In genomic region chr13:49759503-49759902, GRCh38 we compare ENCODE assay signal across 17 cellular contexts. TPM values are rescaled to one million over a fixed set of nuclear protein-coding genes. Genes with fewer than 3 reads are reported as not detected.
DNase-seq lines count a peak whose midpoint lies in the region; ATAC-seq and TF ChIP-seq lines count a peak whose summit lies in the region.
"Had no signal": no experiment of that assay in that cellular context is flagged by ENCODE, and none has a peak within 500 bp of the region (broad histone marks: within the 10 kb centered on the region; RNA-seq: fewer than 3 reads in every experiment).

No MANE protein-coding gene starts in this region.

- peaks cover 48% of the 10 kb centered on the region for H3K4me1 Mint-ChIP-seq in stimulated activated naive CD8-positive, alpha-beta T cell treated with anti-CD3 and anti-CD28 coated beads, Interleukin-15, Interleukin-2, amounts not matched to agents 100 ng/mL and 50 ng/mL, for 24 hours (ENCODE audit: low read depth)
- H3K4me1 Mint-ChIP-seq in effector memory CD8-positive, alpha-beta T cell (ENCODE audit: low read depth in 2 of 2), result peaks cover 27 to 55% of the 10 kb centered on the region in 2 donors
- H3K4me1 Mint-ChIP-seq in activated T-cell treated with anti-CD3 and anti-CD28 coated beads, Interleukin-2, amount 50 U/mL, for 4 hours (ENCODE audit: low read depth), result peaks cover 46% of the 10 kb centered on the region

- no peaks in the 10 kb centered on the region for H3K9me3 Mint-ChIP-seq in stimulated activated naive CD8-positive, alpha-beta T cell treated with anti-CD3 and anti-CD28 coated beads, Interleukin-15, Interleukin-2, amounts not matched to agents 100 ng/mL and 50 ng/mL, for 24 hours
- no peaks in the 10 kb centered on the region for H3K9me3 Mint-ChIP-seq in effector memory CD8-positive, alpha-beta T cell
- no peaks in the 10 kb centered on the region for H3K9me3 Mint-ChIP-seq in activated T-cell treated with anti-CD3 and anti-CD28 coated beads, Interleukin-2, amount 50 U/mL, for 4 hours

- no peak for ATAC-seq in stimulated activated naive CD8-positive, alpha-beta T cell treated with anti-CD3 and anti-CD28 coated beads, Interleukin-15, Interleukin-2, amounts not matched to agents 100 U/mL and 50 U/mL, for 24 hours
- ATAC-seq in effector memory CD8-positive, alpha-beta T cell (replicated peaks), result peak; percentile 56
- no peak for ATAC-seq in left lung
- ATAC-seq in activated T-cell treated with anti-CD3 and anti-CD28 coated beads, Interleukin-2, amount 50 U/mL, for 4 hours, result no peak
- ATAC-seq: foreskin keratinocyte; left ventricle myocardium superior; stimulated activated naive B cell treated with anti-CD40 and anti-IgM and Interleukin-4, amounts not matched to agents 10 μg/mL and 1 μg/mL and 100 μg/mL, for 72 hours had no signal

- intact Hi-C loops in left lung (cut with DNase I), result no loop called here

- H3K9me3 ChIP-seq in left lung, result peaks cover 0 to 3% of the 10 kb centered on the region in 2 donors
- H3K9me3 ChIP-seq: Peyer's patch had no signal

- H3K27ac ChIP-seq in left lung, result no peak overlapping the region
- H3K27ac ChIP-seq: foreskin keratinocyte, GM23248, Peyer's patch had no signal

- H3K27me3 Mint-ChIP-seq in stimulated activated naive CD8-positive, alpha-beta T cell treated with anti-CD3 and anti-CD28 coated beads, Interleukin-15, Interleukin-2, amounts not matched to agents 100 ng/mL and 50 ng/mL, for 24 hours, result no peaks in the 10 kb centered on the region
- H3K27me3 Mint-ChIP-seq in effector memory CD8-positive, alpha-beta T cell, result no peaks in the 10 kb centered on the region
- no peaks in the 10 kb centered on the region for H3K27me3 Mint-ChIP-seq in activated T-cell treated with anti-CD3 and anti-CD28 coated beads, Interleukin-2, amount 50 U/mL, for 4 hours (ENCODE audit: low read depth)
- H3K27me3 Mint-ChIP-seq: stimulated activated naive B cell treated with anti-CD40 and anti-IgM and Interleukin-4, amounts not matched to agents 10 μg/mL and 1 μg/mL and 100 μg/mL, for 72 hours had no signal

- peaks cover 29% of the 10 kb centered on the region for H3K36me3 Mint-ChIP-seq in stimulated activated naive CD8-positive, alpha-beta T cell treated with anti-CD3 and anti-CD28 coated beads, Interleukin-15, Interleukin-2, amounts not matched to agents 100 ng/mL and 50 ng/mL, for 24 hours (ENCODE audit: low read depth)
- peaks cover 13% of the 10 kb centered on the region for H3K36me3 Mint-ChIP-seq in effector memory CD8-positive, alpha-beta T cell (ENCODE audit: insufficient read depth)
- peaks cover 15% of the 10 kb centered on the region for H3K36me3 Mint-ChIP-seq in activated T-cell treated with anti-CD3 and anti-CD28 coated beads, Interleukin-2, amount 50 U/mL, for 4 hours (ENCODE audit: insufficient read depth)

- TF ChIP-seq CTCF in left lung (IDR thresholded peaks at IDR 0.05), result no peak

- H3K4me3 Mint-ChIP-seq in stimulated activated naive CD8-positive, alpha-beta T cell treated with anti-CD3 and anti-CD28 coated beads, Interleukin-15, Interleukin-2, amounts not matched to agents 100 ng/mL and 50 ng/mL, for 24 hours, result peak overlapping the region; percentile 21
- H3K4me3 Mint-ChIP-seq in effector memory CD8-positive, alpha-beta T cell, result peak overlapping the region; percentile 33 to 51
- no peak overlapping the region for H3K4me3 Mint-ChIP-seq in activated T-cell treated with anti-CD3 and anti-CD28 coated beads, Interleukin-2, amount 50 U/mL, for 4 hours
- H3K4me3 Mint-ChIP-seq: stimulated activated naive B cell treated with anti-CD40 and anti-IgM and Interleukin-4, amounts not matched to agents 10 μg/mL and 1 μg/mL and 100 μg/mL, for 72 hours had no signal

- H3K4me1 ChIP-seq in left lung, result no peaks in the 10 kb centered on the region
- H3K4me1 ChIP-seq: foreskin keratinocyte, Peyer's patch had no signal

- H3K27me3 ChIP-seq in left lung, result no peaks in the 10 kb centered on the region
- H3K27me3 ChIP-seq: foreskin keratinocyte, Peyer's patch had no signal

- H3K36me3 ChIP-seq in left lung, result no peaks in the 10 kb centered on the region
- H3K36me3 ChIP-seq: Peyer's patch had no signal

- no peak overlapping the region for H3K4me3 ChIP-seq in left lung
- H3K4me3 ChIP-seq: GM23248, Peyer's patch, smooth muscle cell had no signal

- no peak for DNase-seq in stimulated activated naive CD8-positive, alpha-beta T cell treated with anti-CD3 and anti-CD28 coated beads, Interleukin-15, Interleukin-2, amounts not matched to agents 100 U/mL and 50 U/mL, for 24 hours
- peak; percentile 3 for DNase-seq in NCI-H69 (lab: John Stamatoyannopoulos, UW)
- peak in 2 of 3 experiments; percentile 4 to 15 for DNase-seq in effector memory CD8-positive, alpha-beta T cell
- DNase-seq in DMS 273 (lab: John Stamatoyannopoulos, UW; ENCODE audit: unreplicated experiment), result no peak
- DNase-seq in left lung, result no peak
- DNase-seq in A172 (ENCODE audit: low spot score), result no peak
- DNase-seq in activated T-cell treated with anti-CD3 and anti-CD28 coated beads, Interleukin-2, amount 50 U/mL, for 4 hours, result no peak
- DNase-seq: activated gamma-delta T cell treated with Interleukin-2 at 50 U/mL for 16 hours; foreskin keratinocyte; GM23248; left ventricle myocardium superior; NCI-H2029; NCI-H774; Peyer's patch; stimulated activated naive B cell treated with anti-CD40 and anti-IgM and Interleukin-4, amounts not matched to agents 10 μg/mL and 1 μg/mL and 100 μg/mL, for 72 hours had no signal

- H3K27ac Mint-ChIP-seq in stimulated activated naive CD8-positive, alpha-beta T cell treated with anti-CD3 and anti-CD28 coated beads, Interleukin-15, Interleukin-2, amounts not matched to agents 100 ng/mL and 50 ng/mL, for 24 hours, result peak overlapping the region; percentile 54
- H3K27ac Mint-ChIP-seq in effector memory CD8-positive, alpha-beta T cell, result peak overlapping the region; percentile 83

RNA-seq across cellular contexts. Expression of gene KPNA3, which starts 33.0 kb away (rescaled TPM):
- 10 to 100 TPM; 36.0 to 41.2 TPM for total RNA-seq in left lung
- total RNA-seq in A172 (2014; rRNA removed; shearing (Covaris generic)), result 41.3 and 41.7 TPM in 2 replicates
- total RNA-seq in activated T-cell treated with anti-CD3 and anti-CD28 coated beads, Interleukin-2, amount 50 U/mL, for 4 hours, result 10 to 100 TPM; 65.1 to 76.3 (median 72.4) TPM

Comparison
In these comparisons a context has a peak if more than half of its experiments do, and no peak if none do; other contexts are left out.
1. DNase-seq: peak in NCI-H69 (single experiment) and effector memory CD8-positive, alpha-beta T cell (2 of 3); none in stimulated activated naive CD8-positive, alpha-beta T cell treated with anti-CD3 and anti-CD28 coated beads, Interleukin-15, Interleukin-2, amounts not matched to agents 100 U/mL and 50 U/mL, for 24 hours (single experiment), DMS 273 (single experiment), left lung (0 of 2), A172 (single experiment) and activated T-cell treated with anti-CD3 and anti-CD28 coated beads, Interleukin-2, amount 50 U/mL, for 4 hours (single experiment).